Comparison of ENCODE assay signal across 1 cellular context in the genomic region with DNA sequence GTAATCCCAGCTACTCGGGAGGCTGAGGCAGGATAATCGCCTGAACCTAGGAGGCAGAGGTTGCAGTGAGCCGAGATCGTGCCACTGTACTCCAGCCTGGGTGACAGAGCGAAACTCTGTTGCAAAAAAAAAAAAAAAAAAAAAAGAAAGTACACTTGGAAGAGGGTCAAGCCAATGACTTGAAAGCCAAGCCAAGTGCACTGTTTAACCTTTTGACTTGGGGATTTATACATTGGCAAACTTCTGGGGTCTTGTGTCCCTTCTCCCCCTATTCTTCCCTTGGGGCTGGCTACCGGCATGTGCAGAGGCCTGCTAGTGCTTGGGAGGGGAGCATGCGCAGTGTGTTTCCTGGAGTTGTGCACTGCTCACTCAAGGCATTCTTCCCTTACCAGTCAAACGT.
A peak's percentile ranks its signal among the peaks of the same experiment; 100 is the strongest.
TF ChIP-seq lines count a peak whose summit lies in the region.

No MANE protein-coding gene starts in this region.

TF ChIP-seq in K562, 482 proteins besides CTCF, POLR2A, EP300 and RAD21 (continued from another document):
- TF ChIP-seq, protein P1, sequence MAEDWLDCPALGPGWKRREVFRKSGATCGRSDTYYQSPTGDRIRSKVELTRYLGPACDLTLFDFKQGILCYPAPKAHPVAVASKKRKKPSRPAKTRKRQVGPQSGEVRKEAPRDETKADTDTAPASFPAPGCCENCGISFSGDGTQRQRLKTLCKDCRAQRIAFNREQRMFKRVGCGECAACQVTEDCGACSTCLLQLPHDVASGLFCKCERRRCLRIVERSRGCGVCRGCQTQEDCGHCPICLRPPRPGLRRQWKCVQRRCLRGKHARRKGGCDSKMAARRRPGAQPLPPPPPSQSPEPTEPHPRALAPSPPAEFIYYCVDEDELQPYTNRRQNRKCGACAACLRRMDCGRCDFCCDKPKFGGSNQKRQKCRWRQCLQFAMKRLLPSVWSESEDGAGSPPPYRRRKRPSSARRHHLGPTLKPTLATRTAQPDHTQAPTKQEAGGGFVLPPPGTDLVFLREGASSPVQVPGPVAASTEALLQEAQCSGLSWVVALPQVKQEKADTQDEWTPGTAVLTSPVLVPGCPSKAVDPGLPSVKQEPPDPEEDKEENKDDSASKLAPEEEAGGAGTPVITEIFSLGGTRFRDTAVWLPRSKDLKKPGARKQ (CRISPR knock-in tag; IDR thresholded peaks at IDR 0.05), result no peak
- TF ChIP-seq ZNF324 (CRISPR knock-in tag; IDR thresholded peaks at IDR 0.05) (no peak), GTF2F1 (IDR thresholded peaks at IDR 0.05; ENCODE audit: low read depth, low read length) (no peak), ZKSCAN1 (IDR thresholded peaks at IDR 0.05; ENCODE audit: low read depth, low read length) (no peak), ILF3 (IDR thresholded peaks at IDR 0.05; ENCODE audit: borderline replicate concordance) (no peak), TSC22D4 (tag; IDR thresholded peaks at IDR 0.05) (no peak), ZNF311 (CRISPR knock-in tag; IDR thresholded peaks at IDR 0.05) (0 out of 2 replicates have a peak, but pooled peaks have one; percentile 16), ZNF146 (CRISPR knock-in tag; IDR thresholded peaks at IDR 0.05; ENCODE audit: unreplicated experiment) (no peak), RBM14 (IDR thresholded peaks at IDR 0.05; ENCODE audit: borderline replicate concordance, insufficient read depth, low read depth, low read length) (no peak), ZNF561 (CRISPR knock-in tag; conservative IDR thresholded peaks at IDR 0.05) (no peak), TRIM28 (IDR thresholded peaks at IDR 0.05) (no peak)
- TF ChIP-seq, protein P2, sequence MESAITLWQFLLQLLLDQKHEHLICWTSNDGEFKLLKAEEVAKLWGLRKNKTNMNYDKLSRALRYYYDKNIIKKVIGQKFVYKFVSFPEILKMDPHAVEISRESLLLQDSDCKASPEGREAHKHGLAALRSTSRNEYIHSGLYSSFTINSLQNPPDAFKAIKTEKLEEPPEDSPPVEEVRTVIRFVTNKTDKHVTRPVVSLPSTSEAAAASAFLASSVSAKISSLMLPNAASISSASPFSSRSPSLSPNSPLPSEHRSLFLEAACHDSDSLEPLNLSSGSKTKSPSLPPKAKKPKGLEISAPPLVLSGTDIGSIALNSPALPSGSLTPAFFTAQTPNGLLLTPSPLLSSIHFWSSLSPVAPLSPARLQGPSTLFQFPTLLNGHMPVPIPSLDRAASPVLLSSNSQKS (CRISPR knock-in tag; IDR thresholded peaks at IDR 0.05), result no peak
- TF ChIP-seq, protein P3, sequence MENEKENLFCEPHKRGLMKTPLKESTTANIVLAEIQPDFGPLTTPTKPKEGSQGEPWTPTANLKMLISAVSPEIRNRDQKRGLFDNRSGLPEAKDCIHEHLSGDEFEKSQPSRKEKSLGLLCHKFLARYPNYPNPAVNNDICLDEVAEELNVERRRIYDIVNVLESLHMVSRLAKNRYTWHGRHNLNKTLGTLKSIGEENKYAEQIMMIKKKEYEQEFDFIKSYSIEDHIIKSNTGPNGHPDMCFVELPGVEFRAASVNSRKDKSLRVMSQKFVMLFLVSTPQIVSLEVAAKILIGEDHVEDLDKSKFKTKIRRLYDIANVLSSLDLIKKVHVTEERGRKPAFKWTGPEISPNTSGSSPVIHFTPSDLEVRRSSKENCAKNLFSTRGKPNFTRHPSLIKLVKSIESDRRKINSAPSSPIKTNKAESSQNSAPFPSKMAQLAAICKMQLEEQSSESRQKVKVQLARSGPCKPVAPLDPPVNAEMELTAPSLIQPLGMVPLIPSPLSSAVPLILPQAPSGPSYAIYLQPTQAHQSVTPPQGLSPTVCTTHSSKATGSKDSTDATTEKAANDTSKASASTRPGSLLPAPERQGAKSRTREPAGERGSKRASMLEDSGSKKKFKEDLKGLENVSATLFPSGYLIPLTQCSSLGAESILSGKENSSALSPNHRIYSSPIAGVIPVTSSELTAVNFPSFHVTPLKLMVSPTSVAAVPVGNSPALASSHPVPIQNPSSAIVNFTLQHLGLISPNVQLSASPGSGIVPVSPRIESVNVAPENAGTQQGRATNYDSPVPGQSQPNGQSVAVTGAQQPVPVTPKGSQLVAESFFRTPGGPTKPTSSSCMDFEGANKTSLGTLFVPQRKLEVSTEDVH (IDR thresholded peaks at IDR 0.05; ENCODE audit: low read depth, partially characterized antibody), result no peak
- TF ChIP-seq, protein P4, sequence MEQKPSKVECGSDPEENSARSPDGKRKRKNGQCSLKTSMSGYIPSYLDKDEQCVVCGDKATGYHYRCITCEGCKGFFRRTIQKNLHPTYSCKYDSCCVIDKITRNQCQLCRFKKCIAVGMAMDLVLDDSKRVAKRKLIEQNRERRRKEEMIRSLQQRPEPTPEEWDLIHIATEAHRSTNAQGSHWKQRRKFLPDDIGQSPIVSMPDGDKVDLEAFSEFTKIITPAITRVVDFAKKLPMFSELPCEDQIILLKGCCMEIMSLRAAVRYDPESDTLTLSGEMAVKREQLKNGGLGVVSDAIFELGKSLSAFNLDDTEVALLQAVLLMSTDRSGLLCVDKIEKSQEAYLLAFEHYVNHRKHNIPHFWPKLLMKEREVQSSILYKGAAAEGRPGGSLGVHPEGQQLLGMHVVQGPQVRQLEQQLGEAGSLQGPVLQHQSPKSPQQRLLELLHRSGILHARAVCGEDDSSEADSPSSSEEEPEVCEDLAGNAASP (IDR thresholded peaks at IDR 0.05), result no peak
